In genomic region chr14:105055334-105055733, GRCh38 we compare ENCODE assay signal across 1 cellular context.
TF ChIP-seq lines count a peak whose summit lies in the region.

No MANE protein-coding gene starts in this region.

TF ChIP-seq in HepG2, 621 proteins besides CTCF, POLR2A, EP300 and RAD21:
- TF ChIP-seq CREM (IDR thresholded peaks at IDR 0.05) (no peak), CREM (CRISPR knock-in tag; IDR thresholded peaks at IDR 0.05) (no peak), PAX8 (CRISPR knock-in tag; IDR thresholded peaks at IDR 0.05; ENCODE audit: borderline replicate concordance) (no peak), MNT (IDR thresholded peaks at IDR 0.05) (0 out of 2 replicates have a peak, but pooled peaks have one; percentile 6)
